Comparison of ENCODE assay signal across 1 cellular context in genomic region chr5:157458835-157459234, GRCh38.
TF ChIP-seq lines count a peak whose summit lies in the region.

No MANE protein-coding gene starts in this region.

TF ChIP-seq in K562, 482 proteins besides CTCF, POLR2A, EP300 and RAD21:
- no peak for TF ChIP-seq PML (IDR thresholded peaks at IDR 0.05; ENCODE audit: low read length)
- TF ChIP-seq ZFP36 (IDR thresholded peaks at IDR 0.05; ENCODE audit: low read depth, low read length, partially characterized antibody): peak; percentile 44
TF ChIP-seq in K562: peak in this region for 1.
